Comparison of ENCODE assay signal across 8 cellular contexts in the genomic region with DNA sequence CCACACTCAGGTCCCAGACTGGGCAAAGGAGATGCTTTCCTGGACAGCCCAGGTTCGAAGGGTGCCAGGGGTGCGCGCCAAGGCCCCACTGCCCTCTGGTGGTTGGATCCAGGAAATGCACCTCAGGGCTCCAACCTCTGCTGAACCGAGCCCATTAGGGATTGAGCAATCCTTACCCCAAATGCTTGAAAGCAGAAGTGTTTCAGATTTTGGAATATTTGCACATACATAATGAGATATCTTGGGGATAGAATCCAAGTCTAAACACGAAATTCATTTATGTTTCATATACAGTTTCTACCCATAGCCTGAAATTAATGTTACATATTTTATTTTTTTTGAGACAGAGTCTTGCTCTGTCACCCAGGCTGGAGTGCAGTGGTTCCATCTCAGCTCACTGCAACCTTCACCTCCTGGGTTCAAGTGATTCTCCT. TPM values are rescaled to one million over a fixed set of nuclear protein-coding genes. Genes with fewer than 3 reads are reported as not detected.
DNase-seq lines count a peak whose midpoint lies in the region; ATAC-seq and TF ChIP-seq lines count a peak whose summit lies in the region.

No MANE protein-coding gene starts in this region.

- H3K4me1 ChIP-seq in OCI-LY3 (ENCODE audit: low read length) (peaks cover 10% of the 10 kb centered on the region), esophagus muscularis mucosa (peaks cover 30 to 33% (median 31%) of the 10 kb centered on the region in 4 donors)

- no peak overlapping the region for H2AFZ ChIP-seq in OCI-LY3 (ENCODE audit: low read depth, low read length)

- no peaks in the 10 kb centered on the region for H3K27me3 ChIP-seq in OCI-LY3 (ENCODE audit: low read depth, low read length)
- H3K27me3 ChIP-seq in esophagus muscularis mucosa, result no peaks in the 10 kb centered on the region

- H3K4me2 ChIP-seq in OCI-LY3 (ENCODE audit: low read length), result no peak overlapping the region

- peaks cover under 1% of the 10 kb centered on the region for H3K36me3 Mint-ChIP-seq in Calu3 (ENCODE audit: insufficient read depth, unreplicated experiment)
- no peaks in the 10 kb centered on the region for H3K36me3 Mint-ChIP-seq in natural killer cell treated with Interleukin-12 subunit alpha and Interleukin-12 subunit beta and Interleukin-15 and Interleukin-18, amount 100 ng/mL, for 72 hours

- H3K9me3 Mint-ChIP-seq in Calu3 (ENCODE audit: low read depth, unreplicated experiment), result no peaks in the 10 kb centered on the region
- H3K9me3 Mint-ChIP-seq in natural killer cell treated with Interleukin-12 subunit alpha and Interleukin-12 subunit beta and Interleukin-15 and Interleukin-18, amount 100 ng/mL, for 72 hours, result no peaks in the 10 kb centered on the region

- H3K79me2 ChIP-seq in OCI-LY3 (ENCODE audit: low read length), result no peaks in the 10 kb centered on the region

- H3K36me3 ChIP-seq in OCI-LY3 (replicated peaks; ENCODE audit: low read depth, low read length) (no peaks in the 10 kb centered on the region), esophagus muscularis mucosa (peaks cover 0 to 20% (median 5%) of the 10 kb centered on the region in 4 donors)

- H3K4me1 Mint-ChIP-seq in Calu3 (ENCODE audit: low read depth, unreplicated experiment), result peaks cover 15% of the 10 kb centered on the region
- H3K4me1 Mint-ChIP-seq in natural killer cell treated with Interleukin-12 subunit alpha and Interleukin-12 subunit beta and Interleukin-15 and Interleukin-18, amount 100 ng/mL, for 72 hours (ENCODE audit: low read depth in 2 of 2), result peaks cover 13 to 15% of the 10 kb centered on the region in 2 donors

- no peak for TF ChIP-seq POLR2A in esophagus muscularis mucosa (IDR thresholded peaks at IDR 0.05; ENCODE audit: low read depth)

- no peak overlapping the region for H3K27ac ChIP-seq in OCI-LY3 (ENCODE audit: low read length)
- no peak overlapping the region for H3K27ac ChIP-seq in esophagus muscularis mucosa (replicated peaks in 1 of 4)

- no peak for TF ChIP-seq EP300 in esophagus muscularis mucosa (IDR thresholded peaks at IDR 0.05)

- H3K27ac Mint-ChIP-seq in Calu3 (ENCODE audit: unreplicated experiment), result no peak overlapping the region
- H3K27ac Mint-ChIP-seq in natural killer cell treated with Interleukin-12 subunit alpha and Interleukin-12 subunit beta and Interleukin-15 and Interleukin-18, amount 100 ng/mL, for 72 hours, result no peak overlapping the region

- H3K9me3 ChIP-seq in OCI-LY3 (ENCODE audit: insufficient read depth, low read length) (no peaks in the 10 kb centered on the region), esophagus muscularis mucosa (no peaks in the 10 kb centered on the region)

- peak; percentile 74 to 86 for ATAC-seq in natural killer cell treated with Interleukin-12 subunit alpha and Interleukin-12 subunit beta and Interleukin-15 and Interleukin-18, amount 100 ng/mL, for 72 hours
- ATAC-seq in stimulated activated naive CD8-positive, alpha-beta T cell treated with anti-CD3 and anti-CD28 coated beads, Interleukin-15, Interleukin-2, amounts not matched to agents 100 U/mL and 50 U/mL, for 24 hours, result peak; percentile 55
- no peak for ATAC-seq in GM18870 (IDR thresholded peaks at IDR 0.05; ENCODE audit: unreplicated experiment)

- DNase-seq in Calu3 (peak; percentile 82), HS-27A (ENCODE audit: low read depth) (peak; percentile 56), activated T-cell treated with anti-CD3 and anti-CD28 coated beads for 1 hour (ENCODE audit: low read depth) (peak; percentile 67), esophagus muscularis mucosa (ENCODE audit: extremely low spot score) (peak; percentile 94)
- peak; percentile 79 for DNase-seq in natural killer cell treated with Interleukin-12 subunit alpha and Interleukin-12 subunit beta and Interleukin-15 and Interleukin-18, amount 100 ng/mL, for 72 hours (ENCODE audit: low spot score)
- DNase-seq in stimulated activated naive CD8-positive, alpha-beta T cell treated with anti-CD3 and anti-CD28 coated beads, Interleukin-15, Interleukin-2, amounts not matched to agents 100 U/mL and 50 U/mL, for 24 hours, result peak; percentile 78

- H3K9ac ChIP-seq in OCI-LY3 (ENCODE audit: low read length), result no peak overlapping the region

- no peak overlapping the region for H3K4me3 Mint-ChIP-seq in Calu3 (ENCODE audit: low read depth, unreplicated experiment)
- no peak overlapping the region for H3K4me3 Mint-ChIP-seq in natural killer cell treated with Interleukin-12 subunit alpha and Interleukin-12 subunit beta and Interleukin-15 and Interleukin-18, amount 100 ng/mL, for 72 hours

- intact Hi-C loops in Calu3 (cut with micrococcal nuclease; ENCODE audit: unreplicated experiment) (loop anchor here (1.0 to 2.0 kb wide), 2 partner anchors 53 to 101 kb away; no protein-coding TSS in a partner anchor), esophagus muscularis mucosa (cut with DNase I) (loop anchor here (1.0 to 5.0 kb wide), 2 partner anchors 53 to 130 kb away; no protein-coding TSS in a partner anchor)

- H3K4me3 ChIP-seq in OCI-LY3 (ENCODE audit: low read length), result no peak overlapping the region
- no peak overlapping the region for H3K4me3 ChIP-seq in esophagus muscularis mucosa

- H3K27me3 Mint-ChIP-seq in Calu3 (ENCODE audit: unreplicated experiment), result no peaks in the 10 kb centered on the region
- H3K27me3 Mint-ChIP-seq in natural killer cell treated with Interleukin-12 subunit alpha and Interleukin-12 subunit beta and Interleukin-15 and Interleukin-18, amount 100 ng/mL, for 72 hours, result no peaks in the 10 kb centered on the region

- TF ChIP-seq CTCF in Calu3 (IDR thresholded peaks at IDR 0.05; ENCODE audit: unreplicated experiment) (peak; percentile 77), OCI-LY3 (IDR thresholded peaks at IDR 0.05; ENCODE audit: low read depth, low read length) (peak; percentile 79), esophagus muscularis mucosa (IDR thresholded peaks at IDR 0.05) (peak; percentile 98 to 99 (median 99))

- H4K20me1 ChIP-seq in OCI-LY3 (ENCODE audit: insufficient read depth, low read length), result no peaks in the 10 kb centered on the region

- BruUV-seq in Calu3 (replicated peaks; lab: Mats Ljungman, UMichigan), result no TSS peak

- CTCF ChIA-PET in Calu3 (lab: Charles Lee), result interaction anchor here (0.5 to 2.3 kb wide), 8 partner anchors 49 to 281 kb away, joined by 3 to 36 read pairs (median 4); a partner anchor contains a TSS

- WGBS in esophagus muscularis mucosa, result 3% methylated on average over 5 of the region's 5 CpGs

RNA-seq across cellular contexts. Expression of a gene that starts 57.4 kb away (rescaled TPM):
- total RNA-seq in Calu3 (2022) (16.4 and 17.4 TPM in 2 replicates), esophagus muscularis mucosa (10 to 100 TPM in 3 of 4 donors, 1 to 10 TPM in 1; 8.3 to 29.2 (median 11.4) TPM)
- 10 to 100 TPM; 25.3 to 31.4 TPM for total RNA-seq in natural killer cell treated with Interleukin-12 subunit alpha and Interleukin-12 subunit beta and Interleukin-15 and Interleukin-18, amount 100 ng/mL, for 72 hours
